Comparison of ENCODE assay signal across 1 cellular context in the genomic region with DNA sequence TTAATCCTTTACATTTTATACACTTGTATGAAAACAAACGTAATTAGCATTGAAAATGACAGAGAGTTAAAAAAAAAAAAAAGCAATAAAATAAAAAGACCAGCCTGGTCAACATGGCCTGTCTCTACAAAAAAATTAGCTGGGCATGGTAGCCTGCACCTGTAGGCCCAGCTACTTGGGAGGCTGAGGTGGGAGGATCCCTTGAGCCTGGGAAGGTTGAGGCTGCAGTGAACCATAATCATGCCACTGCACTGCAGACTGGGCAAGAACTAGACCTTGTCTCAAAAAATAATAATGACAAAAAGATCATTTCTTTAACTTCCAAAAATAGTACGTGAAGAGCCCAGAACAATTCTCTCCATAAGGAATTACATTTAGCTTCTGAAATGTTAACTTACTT.
TF ChIP-seq lines count a peak whose summit lies in the region.

No MANE protein-coding gene starts in this region.

TF ChIP-seq in IMR-90, 13 proteins besides CTCF, POLR2A, EP300 and RAD21:
- TF ChIP-seq SMC3 (IDR thresholded peaks at IDR 0.05; ENCODE audit: low read depth, low read length) (no peak), MXI1 (IDR thresholded peaks at IDR 0.05; ENCODE audit: borderline replicate concordance, low read depth, low read length) (no peak), MAZ (IDR thresholded peaks at IDR 0.05; ENCODE audit: borderline replicate concordance, low read depth, low read length) (no peak), RCOR1 (IDR thresholded peaks at IDR 0.05; ENCODE audit: insufficient replicate concordance, low read length) (no peak), FOS (IDR thresholded peaks at IDR 0.05; ENCODE audit: low read depth, low read length) (no peak), CHD1 (IDR thresholded peaks at IDR 0.05; ENCODE audit: low read depth, low read length) (no peak)
- TF ChIP-seq, protein P1, sequence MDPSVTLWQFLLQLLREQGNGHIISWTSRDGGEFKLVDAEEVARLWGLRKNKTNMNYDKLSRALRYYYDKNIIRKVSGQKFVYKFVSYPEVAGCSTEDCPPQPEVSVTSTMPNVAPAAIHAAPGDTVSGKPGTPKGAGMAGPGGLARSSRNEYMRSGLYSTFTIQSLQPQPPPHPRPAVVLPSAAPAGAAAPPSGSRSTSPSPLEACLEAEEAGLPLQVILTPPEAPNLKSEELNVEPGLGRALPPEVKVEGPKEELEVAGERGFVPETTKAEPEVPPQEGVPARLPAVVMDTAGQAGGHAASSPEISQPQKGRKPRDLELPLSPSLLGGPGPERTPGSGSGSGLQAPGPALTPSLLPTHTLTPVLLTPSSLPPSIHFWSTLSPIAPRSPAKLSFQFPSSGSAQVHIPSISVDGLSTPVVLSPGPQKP (IDR thresholded peaks at IDR 0.05; ENCODE audit: borderline replicate concordance, low read depth, low read length): no peak
